8 cellular contexts compared by ENCODE assay signal in the genomic region with DNA sequence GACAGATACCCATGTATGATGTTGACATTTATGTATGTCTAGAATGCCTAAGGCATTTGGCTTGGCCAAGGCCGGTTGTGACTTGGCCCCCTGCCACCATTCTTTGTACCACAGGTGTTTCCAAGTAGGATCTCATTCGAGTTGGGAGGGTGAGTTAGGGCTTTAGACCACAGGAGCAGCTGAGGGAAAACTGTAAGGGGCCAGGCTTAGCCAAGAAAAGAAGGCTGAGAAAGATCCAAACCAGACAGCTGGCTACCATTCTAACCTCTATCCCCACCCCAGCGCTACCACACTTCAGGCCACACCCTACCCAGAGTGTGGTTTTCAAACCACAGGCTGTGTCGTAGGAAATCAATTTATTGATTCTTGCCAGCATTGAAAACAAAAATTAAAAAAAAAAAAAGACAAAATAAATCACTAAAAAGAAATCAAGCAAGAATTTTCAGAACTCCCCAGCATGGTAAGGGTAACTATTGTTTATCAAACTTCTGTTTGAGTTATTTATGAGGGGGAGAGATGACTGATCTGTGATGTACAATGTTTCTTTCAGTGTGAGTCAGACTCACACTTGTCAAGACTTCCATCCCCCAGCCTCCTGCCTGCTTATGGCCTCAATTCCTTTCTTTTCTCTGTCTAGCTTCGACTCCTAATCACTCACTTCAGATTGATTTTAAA. TPM values are rescaled to one million over a fixed set of nuclear protein-coding genes. Genes with fewer than 3 reads are reported as not detected.
DNase-seq lines count a peak whose midpoint lies in the region; ATAC-seq, FAIRE-seq and TF ChIP-seq lines count a peak whose summit lies in the region.

No MANE protein-coding gene starts in this region.

- DNase-seq in COLO668 (lab: John Stamatoyannopoulos, UW; ENCODE audit: unreplicated experiment) (peak; percentile 51), SJCRH30 (peak; percentile 98 to 99), bronchial epithelial cell (ENCODE audit: low read depth) (peak; percentile 83), coronary artery (ENCODE audit: low spot score) (no peak), NAMALWA (ENCODE audit: low spot score) (no peak)
- DNase-seq in stimulated activated CD4-positive, alpha-beta T cell treated with anti-CD3 and anti-CD28 coated beads, Interleukin-4, amount 100 ng/mL, for 24 hours = peak; percentile 53

- no peaks in the 10 kb centered on the region; the same call in 1 of the 2 replicates for H3K9me3 ChIP-seq in SJCRH30 (replicated peaks)

- H3K27me3 ChIP-seq in SJCRH30 (no peaks in the 10 kb centered on the region), bronchial epithelial cell (ENCODE audit: control insufficient read depth, insufficient read depth, low read length) (no peaks in the 10 kb centered on the region)

- FAIRE-seq in bronchial epithelial cell (lab: Jason Lieb, UNC) = no peak

- ATAC-seq in GM19397 (IDR thresholded peaks at IDR 0.05; ENCODE audit: unreplicated experiment) = peak; percentile 49
- ATAC-seq in HG03439 (IDR thresholded peaks at IDR 0.05; ENCODE audit: unreplicated experiment) = peak; percentile 66

- H3K4me3 ChIP-seq in SJCRH30 = no peak overlapping the region
- no peak overlapping the region for H3K4me3 ChIP-seq in bronchial epithelial cell (ENCODE audit: low read depth, low read length)
- no peak overlapping the region for H3K4me3 ChIP-seq in coronary artery

- TF ChIP-seq CTCF in bronchial epithelial cell (IDR thresholded peaks at IDR 0.05; ENCODE audit: insufficient read depth, low read length, severe bottlenecking) (no peak), coronary artery (IDR thresholded peaks at IDR 0.05) (no peak)

- H3K4me1 ChIP-seq in SJCRH30 = peaks cover 38% of the 10 kb centered on the region

- H3K36me3 ChIP-seq in SJCRH30 = no peaks in the 10 kb centered on the region
- no peaks in the 10 kb centered on the region for H3K36me3 ChIP-seq in bronchial epithelial cell (ENCODE audit: control insufficient read depth, insufficient read depth, low read length)

- peak overlapping the region; percentile 72 for H3K27ac ChIP-seq in SJCRH30
- H3K27ac ChIP-seq in coronary artery = no peak overlapping the region

RNA-seq across cellular contexts. Expression of a gene that starts 9.9 kb away (rescaled TPM):
- total RNA-seq in SJCRH30 (2014; rRNA removed; shearing (Covaris generic)) = 1,274 and 1,377 TPM in 2 replicates
- 3,174 and 3,370 TPM in 2 replicates for total RNA-seq in bronchial epithelial cell

RNA-seq across cellular contexts. Expression of a gene that starts 59.7 kb away (rescaled TPM):
- 0.16 and 0.20 TPM in 2 replicates for total RNA-seq in SJCRH30 (2014; rRNA removed; shearing (Covaris generic))
- not detected in 2 replicates for total RNA-seq in bronchial epithelial cell

Comparison
In these comparisons a context has a peak if more than half of its experiments do, and no peak if none do; other contexts are left out.
1. DNase-seq: peak in COLO668 (single experiment), SJCRH30 (2 of 2), bronchial epithelial cell (single experiment) and stimulated activated CD4-positive, alpha-beta T cell treated with anti-CD3 and anti-CD28 coated beads, Interleukin-4, amount 100 ng/mL, for 24 hours (single experiment); none in coronary artery (single experiment) and NAMALWA (single experiment).